Comparison of ENCODE assay signal across 1 cellular context in genomic region chr3:49812916-49813496, GRCh38.
TF ChIP-seq lines count a peak whose summit lies in the region.

No MANE protein-coding gene starts in this region.

TF ChIP-seq in H1, 55 proteins besides CTCF, POLR2A, EP300 and RAD21:
- TF ChIP-seq TEAD4 (IDR thresholded peaks at IDR 0.05; ENCODE audit: low read depth, low read length) (no peak), KDM4A (IDR thresholded peaks at IDR 0.05; ENCODE audit: low read depth, low read length, severe bottlenecking) (no peak), CBX8 (IDR thresholded peaks at IDR 0.05; ENCODE audit: borderline replicate concordance, low read depth, low read length) (no peak), CEBPB (IDR thresholded peaks at IDR 0.05; ENCODE audit: low read depth, low read length) (no peak), SUZ12 (IDR thresholded peaks at IDR 0.05; ENCODE audit: low read length) (no peak), ATF2 (IDR thresholded peaks at IDR 0.05; ENCODE audit: low read length) (no peak), JUND (IDR thresholded peaks at IDR 0.05; ENCODE audit: low read length) (no peak), BCL11A (IDR thresholded peaks at IDR 0.05; ENCODE audit: low read depth in 2 of 2, low read length in 2 of 2) (no peak), SRF (IDR thresholded peaks at IDR 0.05; ENCODE audit: low read depth, low read length) (no peak), SP1 (IDR thresholded peaks at IDR 0.05; ENCODE audit: low read depth, low read length) (no peak), CHD2 (IDR thresholded peaks at IDR 0.05; ENCODE audit: low read length) (no peak), KDM1A (IDR thresholded peaks at IDR 0.05; ENCODE audit: borderline replicate concordance, low read length) (no peak), CHD7 (IDR thresholded peaks at IDR 0.05; ENCODE audit: insufficient replicate concordance, low read length) (no peak), YY1 (IDR thresholded peaks at IDR 0.05; ENCODE audit: low read depth, low read length) (no peak)
